ENCODE assay signal across 18 cellular contexts in genomic region chr3:15458212-15458780, GRCh38. TPM values are rescaled to one million over a fixed set of nuclear protein-coding genes. Genes with fewer than 3 reads are reported as not detected.
A peak's percentile ranks its signal among the peaks of the same experiment; 100 is the strongest.
DNase-seq lines count a peak whose midpoint lies in the region; ATAC-seq and TF ChIP-seq lines count a peak whose summit lies in the region.
"Had no signal": no experiment of that assay in that cellular context is flagged by ENCODE, and none has a peak within 500 bp of the region (broad histone marks: within the 10 kb centered on the region; RNA-seq: fewer than 3 reads in every experiment).

No MANE protein-coding gene starts in this region.

- peaks cover 3% of the 10 kb centered on the region for H3K9me3 Mint-ChIP-seq in activated CD4-positive, alpha-beta T cell treated with anti-CD3 and anti-CD28 coated beads, Interleukin-2, amount 10 ng/mL, durations not matched to agents 7 days and 5 days
- H3K9me3 Mint-ChIP-seq: GM23338 had no signal

- ATAC-seq in GM19035 (IDR thresholded peaks at IDR 0.05; ENCODE audit: unreplicated experiment) (no peak), HG03039 (IDR thresholded peaks at IDR 0.05; ENCODE audit: unreplicated experiment) (no peak)
- ATAC-seq: GM23338 had no signal

- H3K4me1 Mint-ChIP-seq in activated CD4-positive, alpha-beta T cell treated with anti-CD3 and anti-CD28 coated beads, Interleukin-2, amount 10 ng/mL, durations not matched to agents 7 days and 5 days, result peaks cover 26% of the 10 kb centered on the region
- H3K4me1 Mint-ChIP-seq: GM23338 had no signal

- peak; percentile 46 for DNase-seq in SIG-M5 treated with dmso at 0.1 percent for 504 hours (lab: John Stamatoyannopoulos, UW; ENCODE audit: unreplicated experiment)
- no peak for DNase-seq in SIG-M5 (lab: John Stamatoyannopoulos, UW)
- peak; percentile 8 to 17 for DNase-seq in Kasumi-1 (lab: John Stamatoyannopoulos, UW)
- peak; percentile 14 for DNase-seq in stimulated activated CD8-positive, alpha-beta memory T cell treated with anti-CD3 and anti-CD28 coated beads, Interleukin-4, amount 100 ng/mL, for 48 hours
- DNase-seq in activated CD4-positive, alpha-beta T cell treated with anti-CD3 and anti-CD28 coated beads, Interleukin-2, amount 10 ng/mL, durations not matched to agents 7 days and 5 days, result no peak
- DNase-seq: 8988T, C1 segment of cervical spinal cord, Calu3, DMS79 treated with DMSO at 0.1 percent for 48 hours, GDM1, NCI-H1092, NCI-H2107, NCI-H345, NCI-H526 treated with DMSO at 0.1 percent for 48 hours had no signal

- CTCF ChIA-PET in activated CD4-positive, alpha-beta T cell treated with anti-CD3 and anti-CD28 coated beads, Interleukin-2, amount 10 ng/mL, durations not matched to agents 7 days and 5 days (lab: Charles Lee), result interaction anchor here (2.2 kb wide), 1 partner anchor 28 kb away, joined by 8 read pairs; no protein-coding TSS in a partner anchor

- H3K27me3 Mint-ChIP-seq in activated CD4-positive, alpha-beta T cell treated with anti-CD3 and anti-CD28 coated beads, Interleukin-2, amount 10 ng/mL, durations not matched to agents 7 days and 5 days, result no peaks in the 10 kb centered on the region

- H3K36me3 Mint-ChIP-seq in activated CD4-positive, alpha-beta T cell treated with anti-CD3 and anti-CD28 coated beads, Interleukin-2, amount 10 ng/mL, durations not matched to agents 7 days and 5 days (ENCODE audit: low read depth), result peaks cover 4% of the 10 kb centered on the region

- POLR2A ChIA-PET in activated CD4-positive, alpha-beta T cell treated with anti-CD3 and anti-CD28 coated beads, Interleukin-2, amount 10 ng/mL, durations not matched to agents 7 days and 5 days (lab: Charles Lee), result no interaction called here

- no peak overlapping the region for H3K27ac Mint-ChIP-seq in activated CD4-positive, alpha-beta T cell treated with anti-CD3 and anti-CD28 coated beads, Interleukin-2, amount 10 ng/mL, durations not matched to agents 7 days and 5 days
- H3K27ac Mint-ChIP-seq: GM23338 had no signal

- no peak for TF ChIP-seq CTCF in VCaP (conservative IDR thresholded peaks at IDR 0.05)

- H3K27ac ChIP-seq in VCaP, result peak overlapping the region; percentile 89

- no peak overlapping the region for H3K4me3 Mint-ChIP-seq in activated CD4-positive, alpha-beta T cell treated with anti-CD3 and anti-CD28 coated beads, Interleukin-2, amount 10 ng/mL, durations not matched to agents 7 days and 5 days
- H3K4me3 Mint-ChIP-seq: GM23338 had no signal

RNA-seq across cellular contexts. Expression of gene EAF1, which starts 30.9 kb away (rescaled TPM):
- total RNA-seq in activated CD4-positive, alpha-beta T cell treated with anti-CD3 and anti-CD28 coated beads, Interleukin-2, amount 10 ng/mL, durations not matched to agents 7 days and 5 days, result 10 to 100 TPM; 30.6 to 32.5 TPM

RNA-seq across cellular contexts. Expression of gene METTL6, which starts 31.0 kb away (rescaled TPM):
- total RNA-seq in activated CD4-positive, alpha-beta T cell treated with anti-CD3 and anti-CD28 coated beads, Interleukin-2, amount 10 ng/mL, durations not matched to agents 7 days and 5 days, result 10 to 100 TPM; 15.8 to 19.4 TPM

Comparison
In these comparisons a context has a peak if more than half of its experiments do, and no peak if none do; other contexts are left out.
1. DNase-seq: peak in SIG-M5 treated with dmso at 0.1 percent for 504 hours (single experiment), Kasumi-1 (2 of 2) and stimulated activated CD8-positive, alpha-beta memory T cell treated with anti-CD3 and anti-CD28 coated beads, Interleukin-4, amount 100 ng/mL, for 48 hours (single experiment); none in SIG-M5 (single experiment) and activated CD4-positive, alpha-beta T cell treated with anti-CD3 and anti-CD28 coated beads, Interleukin-2, amount 10 ng/mL, durations not matched to agents 7 days and 5 days (single experiment).